In the genomic region with DNA sequence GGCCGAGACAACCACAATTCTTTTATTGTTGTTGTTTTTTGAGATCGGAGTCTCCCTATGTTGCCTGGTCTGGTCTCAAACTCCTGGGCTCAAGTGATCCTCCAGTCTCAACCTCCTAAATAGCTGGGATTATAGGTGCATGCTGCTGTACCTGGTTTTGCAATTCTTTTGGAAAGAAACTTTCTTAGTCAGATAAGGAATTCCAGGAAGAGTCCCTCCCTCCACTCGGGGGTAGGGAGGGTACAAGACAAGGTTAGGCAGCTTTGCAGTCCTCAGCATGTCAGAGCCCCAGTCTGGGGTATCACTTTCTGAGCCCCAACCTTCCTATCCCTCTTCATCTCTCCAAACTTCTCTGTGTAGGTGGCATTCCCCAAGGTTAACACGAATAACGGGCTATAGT, we compare ENCODE assay signal across 21 cellular contexts.
"Had no signal": no experiment of that assay in that cellular context is flagged by ENCODE, and none has a peak within 500 bp of the region (broad histone marks: within the 10 kb centered on the region; RNA-seq: fewer than 3 reads in every experiment).

No MANE protein-coding gene starts in this region.

- H3K4me3 Mint-ChIP-seq: activated naive CD8-positive, alpha-beta T cell; endodermal cell; stimulated activated effector memory CD8-positive, alpha-beta T cell treated with anti-CD3 and anti-CD28 coated beads, Interleukin-12 subunit alpha, Interleukin-12 subunit beta, amount 100 ng/mL, for 72 hours had no signal

- H3K9me3 ChIP-seq: body of pancreas, mucosa of descending colon had no signal

- H3K36me3 Mint-ChIP-seq: activated naive CD8-positive, alpha-beta T cell; naive B cell had no signal

- H3K4me3 ChIP-seq: body of pancreas, dorsolateral prefrontal cortex, mucosa of descending colon, smooth muscle cell had no signal

- H3K79me2 ChIP-seq: parathyroid adenoma had no signal

- H3K27me3 ChIP-seq: body of pancreas, dorsolateral prefrontal cortex had no signal

- H3K27ac ChIP-seq: body of pancreas, dorsolateral prefrontal cortex, epithelial cell of prostate, parathyroid adenoma, WERI-Rb-1 had no signal

- H3K4me2 ChIP-seq: smooth muscle cell had no signal

- H3K9ac ChIP-seq: parathyroid adenoma had no signal

- H3K9me3 Mint-ChIP-seq: endodermal cell; stimulated activated effector memory CD8-positive, alpha-beta T cell treated with anti-CD3 and anti-CD28 coated beads, Interleukin-12 subunit alpha, Interleukin-12 subunit beta, amount 100 ng/mL, for 72 hours had no signal

- H3K27me3 Mint-ChIP-seq: activated naive CD8-positive, alpha-beta T cell had no signal

- H3K4me1 ChIP-seq: body of pancreas, parathyroid adenoma had no signal

- FAIRE-seq: islet of Langerhans had no signal

- H3K36me3 ChIP-seq: WERI-Rb-1 had no signal

- H2AFZ ChIP-seq: parathyroid adenoma had no signal

- ATAC-seq: body of pancreas; left cardiac atrium; mucosa of descending colon; sciatic nerve; stimulated activated effector memory CD8-positive, alpha-beta T cell treated with anti-CD3 and anti-CD28 coated beads, Interleukin-12 subunit alpha, Interleukin-12 subunit beta, amount 100 ng/mL, for 72 hours had no signal

- H3K27ac Mint-ChIP-seq: activated naive CD8-positive, alpha-beta T cell; endodermal cell; stimulated activated effector memory CD8-positive, alpha-beta T cell treated with anti-CD3 and anti-CD28 coated beads, Interleukin-12 subunit alpha, Interleukin-12 subunit beta, amount 100 ng/mL, for 72 hours had no signal

- DNase-seq: activated CD4-positive, alpha-beta T cell treated with anti-CD3 and anti-CD28 coated beads for 4 hours; activated gamma-delta T cell; body of pancreas; caudate nucleus; dorsolateral prefrontal cortex; endodermal cell; foreskin fibroblast; hippocampal formation; left cardiac atrium; mesenchymal stem cell; mucosa of descending colon; naive B cell; stimulated activated CD4-positive, alpha-beta T cell treated with anti-CD3 and anti-CD28 coated beads, Interleukin-4, amount 100 ng/mL, for 24 hours; WERI-Rb-1 had no signal
